ENCODE assay signal across 8 cellular contexts in the genomic region with DNA sequence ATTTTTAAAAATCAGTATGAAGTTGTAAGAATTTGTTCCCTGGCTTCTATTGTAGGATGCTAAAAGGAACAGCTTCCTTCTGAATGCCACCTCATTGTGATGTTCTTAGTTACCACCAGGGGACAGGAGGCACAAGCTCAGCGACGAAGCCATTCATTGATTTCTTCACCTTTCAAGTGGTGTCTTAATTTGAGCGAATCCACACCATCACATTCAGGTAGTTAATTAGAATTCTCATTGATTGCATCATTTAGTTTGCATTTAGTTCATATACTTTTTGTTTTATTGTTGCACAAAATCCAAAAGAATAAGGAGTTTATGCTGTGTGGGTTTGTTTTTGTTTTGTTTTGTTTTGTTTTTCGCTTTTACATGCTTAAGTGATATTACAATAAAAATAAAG. TPM values are rescaled to one million over a fixed set of nuclear protein-coding genes. Genes with fewer than 3 reads are reported as not detected.
A peak's percentile ranks its signal among the peaks of the same experiment; 100 is the strongest.
DNase-seq lines count a peak whose midpoint lies in the region; FAIRE-seq and TF ChIP-seq lines count a peak whose summit lies in the region.

No MANE protein-coding gene starts in this region.

- H3K9me3 ChIP-seq in adrenal gland (replicated peaks in 1 of 3) = no peaks in the 10 kb centered on the region
- no peaks in the 10 kb centered on the region for H3K9me3 ChIP-seq in kidney (ENCODE audit: control insufficient read depth in 1 of 2, low read length in 2 of 2)

- no peak overlapping the region for H3K27ac Mint-ChIP-seq in progenitor cell of endocrine pancreas

- no peaks in the 10 kb centered on the region for H3K27me3 ChIP-seq in adrenal gland

- no peaks in the 10 kb centered on the region for H3K4me1 ChIP-seq in adrenal gland (replicated peaks in 1 of 2)
- H3K4me1 ChIP-seq in kidney (ENCODE audit: control insufficient read depth in 1 of 2, insufficient read depth in 1 of 2, low read depth in 1 of 2, low read length in 2 of 2) = no peaks in the 10 kb centered on the region

- H3K9ac ChIP-seq in kidney (ENCODE audit: low read length in 2 of 2) = no peak overlapping the region

- peaks cover 3% of the 10 kb centered on the region for H3K36me3 Mint-ChIP-seq in progenitor cell of endocrine pancreas (ENCODE audit: insufficient read depth)

- FAIRE-seq in kidney (lab: Jason Lieb, UNC) (no peak), GM12892 (lab: Jason Lieb, UNC) (no peak)

- 78 to 80% (median 79%) methylated on average over 4 of the region's 4 CpGs for WGBS in adrenal gland, 4 donors

- peak in 4 of 6 experiments; percentile 10 to 20 (median 18) for TF ChIP-seq CTCF in adrenal gland (IDR thresholded peaks at IDR 0.05)
- TF ChIP-seq CTCF in progenitor cell of endocrine pancreas (IDR thresholded peaks at IDR 0.05; ENCODE audit: unreplicated experiment) = peak; percentile 56
- no peak for TF ChIP-seq CTCF in kidney (IDR thresholded peaks at IDR 0.05; ENCODE audit: borderline replicate concordance, extremely low read depth, insufficient read depth)

- DNase-seq in NCI-H524 (lab: John Stamatoyannopoulos, UW) = peak; percentile 16 to 57
- DNase-seq in NCI-H524 treated with DMSO at 0.1 percent for 48 hours (lab: John Stamatoyannopoulos, UW) = no peak
- peak; percentile 10 for DNase-seq in M059J (ENCODE audit: low read depth)
- DNase-seq in adrenal gland = no peak
- DNase-seq in progenitor cell of endocrine pancreas (ENCODE audit: low spot score, unreplicated experiment) = no peak
- no peak for DNase-seq in kidney
- no peak for DNase-seq in GM03348 (ENCODE audit: low spot score)
- no peak for DNase-seq in GM12892 (ENCODE audit: insufficient read length)

- H3K27ac ChIP-seq in adrenal gland = no peak overlapping the region
- no peak overlapping the region for H3K27ac ChIP-seq in kidney (ENCODE audit: low read depth in 2 of 2, low read length in 2 of 2)

- H3K4me3 Mint-ChIP-seq in progenitor cell of endocrine pancreas (ENCODE audit: low read depth) = no peak overlapping the region

- H3K27me3 Mint-ChIP-seq in progenitor cell of endocrine pancreas = no peaks in the 10 kb centered on the region

- no peak for TF ChIP-seq POLR2A in adrenal gland (IDR thresholded peaks at IDR 0.05)
- TF ChIP-seq POLR2A in GM12892 (IDR thresholded peaks at IDR 0.05; ENCODE audit: low read depth, low read length) = no peak

- H3K36me3 ChIP-seq in adrenal gland (replicated peaks in 1 of 2) (no peaks in the 10 kb centered on the region), kidney (ENCODE audit: control insufficient read depth in 1 of 2, insufficient read depth in 2 of 2, low read length in 2 of 2) (no peaks in the 10 kb centered on the region)

- no peaks in the 10 kb centered on the region for H3K9me3 Mint-ChIP-seq in progenitor cell of endocrine pancreas (ENCODE audit: low read depth)

- H3K4me1 Mint-ChIP-seq in progenitor cell of endocrine pancreas (ENCODE audit: low read depth) = peaks cover 2% of the 10 kb centered on the region

- H3K4me3 ChIP-seq in adrenal gland = no peak overlapping the region
- no peak overlapping the region for H3K4me3 ChIP-seq in kidney (ENCODE audit: low read length in 2 of 2)

- intact Hi-C loops in adrenal gland (cut with DNase I) (no loop called here), kidney (cut with DNase I) (no loop called here)

RNA-seq across cellular contexts. Expression of a gene that starts 23.1 kb away (rescaled TPM):
- 0.96 and 1.7 TPM in 2 replicates for total RNA-seq in M059J (2014; rRNA removed; shearing (Covaris generic))
- total RNA-seq in adrenal gland (under 1 TPM in 5 of 8 donors, not detected in 3; 0.11 to 0.28 (median 0.14) TPM), progenitor cell of endocrine pancreas (8.0 and 8.6 TPM in 2 replicates), kidney (0.35 TPM)
- polyA plus RNA-seq in adrenal gland (under 1 TPM; 0.22 to 0.97 (median 0.30) TPM), kidney (ENCODE audit: insufficient read depth, low read depth, low replicate concordance) (not detected)
- not detected for polyA plus RNA-seq in GM12892 (2012; ENCODE audit: missing spikeins)

Comparison
In these comparisons a context has a peak if more than half of its experiments do, and no peak if none do; other contexts are left out.
1. DNase-seq: peak in NCI-H524 (2 of 2) and M059J (single experiment); none in NCI-H524 treated with DMSO at 0.1 percent for 48 hours (single experiment), adrenal gland (0 of 7), progenitor cell of endocrine pancreas (single experiment), kidney (single experiment), GM03348 (single experiment) and GM12892 (single experiment).